Comparison of ENCODE assay signal across 13 cellular contexts in the genomic region with DNA sequence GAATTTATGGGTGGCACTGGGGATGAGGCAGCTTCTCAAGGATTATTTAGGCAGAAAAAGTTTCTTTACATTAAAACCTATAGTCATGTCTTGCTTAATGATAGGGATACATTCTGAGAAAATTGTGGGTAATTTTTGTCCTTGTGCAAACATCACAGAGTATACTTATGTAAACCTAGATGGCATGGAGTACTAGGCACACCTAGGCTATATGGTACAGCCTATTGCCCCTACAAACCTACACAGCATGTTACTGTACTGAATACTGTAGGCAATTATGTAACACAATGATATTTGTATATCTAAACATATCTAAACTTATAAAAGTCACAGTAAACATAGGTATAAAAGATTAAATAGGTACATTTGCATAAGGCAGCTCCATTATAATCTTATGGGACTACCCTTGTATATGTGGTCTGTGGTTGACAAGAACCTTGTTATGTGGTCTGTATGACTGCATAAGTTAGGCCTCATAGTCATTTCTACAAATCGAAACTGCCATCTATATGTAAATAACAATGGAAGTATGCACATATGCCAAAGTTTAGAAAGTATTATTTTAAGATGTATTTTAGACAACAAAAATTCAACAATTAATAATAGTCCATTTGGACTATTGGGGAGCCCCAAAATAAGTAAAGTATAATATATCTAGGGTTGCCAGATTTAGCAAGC.
DNase-seq lines count a peak whose midpoint lies in the region; ATAC-seq lines count a peak whose summit lies in the region.
"Had no signal": no experiment of that assay in that cellular context is flagged by ENCODE, and none has a peak within 500 bp of the region (broad histone marks: within the 10 kb centered on the region; RNA-seq: fewer than 3 reads in every experiment).

No MANE protein-coding gene starts in this region.

- peaks cover 19 to 33% of the 10 kb centered on the region in 2 donors for H3K4me1 Mint-ChIP-seq in effector memory CD8-positive, alpha-beta T cell (ENCODE audit: low read depth in 2 of 2)
- H3K4me1 Mint-ChIP-seq: naive B cell had no signal

- ATAC-seq in GM18519 (IDR thresholded peaks at IDR 0.05; ENCODE audit: low FRiP score, unreplicated experiment): peak; percentile 61
- ATAC-seq in GM21619 (IDR thresholded peaks at IDR 0.05; ENCODE audit: unreplicated experiment): peak; percentile 52
- peak; percentile 93 for ATAC-seq in HG03469 (IDR thresholded peaks at IDR 0.05; ENCODE audit: unreplicated experiment)
- peak; percentile 100 for ATAC-seq in effector memory CD8-positive, alpha-beta T cell (replicated peaks)
- ATAC-seq in HG02852 (IDR thresholded peaks at IDR 0.05; ENCODE audit: unreplicated experiment): no peak
- ATAC-seq: esophagus mucosa, left lobe of liver had no signal

- H3K9me3 Mint-ChIP-seq in effector memory CD8-positive, alpha-beta T cell: no peaks in the 10 kb centered on the region
- H3K9me3 Mint-ChIP-seq: naive B cell had no signal

- no peak for DNase-seq in effector memory CD8-positive, alpha-beta T cell
- DNase-seq in iPS-NIHi7 (ENCODE audit: extremely low spot score) (no peak), middle frontal gyrus (ENCODE audit: extremely low spot score, low spot score) (no peak)
- DNase-seq: EL, naive B cell, NCI-H345, T-helper 9 cell had no signal

- H3K36me3 Mint-ChIP-seq in effector memory CD8-positive, alpha-beta T cell (ENCODE audit: insufficient read depth): no peaks in the 10 kb centered on the region
- H3K36me3 Mint-ChIP-seq: naive B cell had no signal

- H3K4me3 Mint-ChIP-seq in effector memory CD8-positive, alpha-beta T cell: peak overlapping the region in 1 of 2 donors; percentile 38
- H3K4me3 Mint-ChIP-seq: naive B cell had no signal

- no peaks in the 10 kb centered on the region for H3K27me3 Mint-ChIP-seq in effector memory CD8-positive, alpha-beta T cell

- peak overlapping the region; percentile 23 to 77 for H3K27ac Mint-ChIP-seq in effector memory CD8-positive, alpha-beta T cell
